Comparison of ENCODE assay signal across 20 cellular contexts in genomic region chr12:92488735-92489134, GRCh38.
DNase-seq lines count a peak whose midpoint lies in the region; ATAC-seq and TF ChIP-seq lines count a peak whose summit lies in the region.
"Had no signal": no experiment of that assay in that cellular context is flagged by ENCODE, and none has a peak within 500 bp of the region (broad histone marks: within the 10 kb centered on the region; RNA-seq: fewer than 3 reads in every experiment).

No MANE protein-coding gene starts in this region.

- H3K9me3 ChIP-seq in BLaER1, result peaks cover 33% of the 10 kb centered on the region
- H3K9me3 ChIP-seq: lower lobe of right lung had no signal

- H4K20me1 ChIP-seq in BLaER1, result no peaks in the 10 kb centered on the region

- H3K27ac ChIP-seq in BLaER1, result no peak overlapping the region
- no peak overlapping the region for H3K27ac ChIP-seq in coronary artery
- H3K27ac ChIP-seq: heart right ventricle, lower lobe of right lung had no signal

- H3K9ac ChIP-seq in BLaER1, result no peak overlapping the region

- H3K4me2 ChIP-seq in BLaER1, result 0 out of 2 replicates have a peak overlapping the region, but pooled peaks have one; percentile 4

- H3K36me3 Mint-ChIP-seq in activated T-helper 2 cell treated with anti-CD3 and anti-CD28 coated beads, Interferon-gamma antibody, Interleukin-2, Interleukin-4, amounts not matched to agents 10 μg/mL and 5 μg/mL and 100 μg/mL, durations not matched to agents 14 hours and 24 hours and 36 hours (ENCODE audit: low read depth), result peaks cover 10% of the 10 kb centered on the region
- H3K36me3 Mint-ChIP-seq: stimulated activated effector memory CD8-positive, alpha-beta T cell treated with anti-CD3 and anti-CD28 coated beads, Interleukin-12 subunit alpha, Interleukin-12 subunit beta, amount 100 ng/mL, for 72 hours had no signal

- H3K27me3 Mint-ChIP-seq in activated T-helper 2 cell treated with anti-CD3 and anti-CD28 coated beads, Interferon-gamma antibody, Interleukin-2, Interleukin-4, amounts not matched to agents 10 μg/mL and 5 μg/mL and 100 μg/mL, durations not matched to agents 14 hours and 24 hours and 36 hours (ENCODE audit: low read depth), result no peaks in the 10 kb centered on the region

- H3K36me3 ChIP-seq in BLaER1, result no peaks in the 10 kb centered on the region
- H3K36me3 ChIP-seq: heart right ventricle, lower lobe of right lung had no signal

- ATAC-seq in GM21529 (IDR thresholded peaks at IDR 0.05; ENCODE audit: unreplicated experiment) (peak; percentile 29), GM19351 (IDR thresholded peaks at IDR 0.05; ENCODE audit: unreplicated experiment) (no peak)
- ATAC-seq: heart right ventricle; lower lobe of right lung; stimulated activated effector memory CD8-positive, alpha-beta T cell treated with anti-CD3 and anti-CD28 coated beads, Interleukin-12 subunit alpha, Interleukin-12 subunit beta, amount 100 ng/mL, for 72 hours had no signal

- no peak for TF ChIP-seq CTCF in coronary artery (IDR thresholded peaks at IDR 0.05)

- no peaks in the 10 kb centered on the region for H3K27me3 ChIP-seq in BLaER1
- H3K27me3 ChIP-seq: heart right ventricle had no signal

- peaks cover 19% of the 10 kb centered on the region for H3K9me3 Mint-ChIP-seq in activated T-helper 2 cell treated with anti-CD3 and anti-CD28 coated beads, Interferon-gamma antibody, Interleukin-2, Interleukin-4, amounts not matched to agents 10 μg/mL and 5 μg/mL and 100 μg/mL, durations not matched to agents 14 hours and 24 hours and 36 hours
- H3K9me3 Mint-ChIP-seq: stimulated activated effector memory CD8-positive, alpha-beta T cell treated with anti-CD3 and anti-CD28 coated beads, Interleukin-12 subunit alpha, Interleukin-12 subunit beta, amount 100 ng/mL, for 72 hours had no signal

- H3K4me1 ChIP-seq in BLaER1, result peaks cover 18% of the 10 kb centered on the region
- H3K4me1 ChIP-seq: lower lobe of right lung had no signal

- H3K4me1 Mint-ChIP-seq in activated T-helper 2 cell treated with anti-CD3 and anti-CD28 coated beads, Interferon-gamma antibody, Interleukin-2, Interleukin-4, amounts not matched to agents 10 μg/mL and 5 μg/mL and 100 μg/mL, durations not matched to agents 14 hours and 24 hours and 36 hours (ENCODE audit: low read depth), result peaks cover 29% of the 10 kb centered on the region

- intact Hi-C loops in activated T-helper 2 cell treated with anti-CD3 and anti-CD28 coated beads, Interferon-gamma antibody, Interleukin-2, Interleukin-4, amounts not matched to agents 10 μg/mL and 5 μg/mL and 100 μg/mL, durations not matched to agents 14 hours and 24 hours and 36 hours (cut with micrococcal nuclease), result no loop called here

- DNase-seq in NOMO-1 treated with DMSO at 0.1 percent for 48 hours (lab: John Stamatoyannopoulos, UW; ENCODE audit: unreplicated experiment), result peak; percentile 95
- no peak for DNase-seq in activated T-helper 2 cell treated with anti-CD3 and anti-CD28 coated beads, Interferon-gamma antibody, Interleukin-2, Interleukin-4, amounts not matched to agents 10 μg/mL and 5 μg/mL and 100 μg/mL, durations not matched to agents 14 hours and 24 hours and 36 hours (ENCODE audit: low spot score)
- DNase-seq in activated CD4-positive, alpha-beta T cell treated with anti-CD3 and anti-CD28 coated beads, Interleukin-2, amount 50 U/mL, for 48 hours, result no peak
- DNase-seq in coronary artery (ENCODE audit: low spot score), result no peak
- no peak for DNase-seq in NCI-H1417 treated with DMSO at 0.1 percent for 48 hours (lab: John Stamatoyannopoulos, UW)
- DNase-seq: activated CD4-positive, CD25-positive, alpha-beta regulatory T cell; cerebellar nuclear complex; COR-L47; EL; endodermal cell; heart right ventricle; lower lobe of right lung; NCI-H774; occipital lobe; retina; trophoblast cell had no signal

- H3K4me3 ChIP-seq in BLaER1 (no peak overlapping the region), coronary artery (no peak overlapping the region)
- H3K4me3 ChIP-seq: heart right ventricle, lower lobe of right lung had no signal

- H3K27ac Mint-ChIP-seq in activated T-helper 2 cell treated with anti-CD3 and anti-CD28 coated beads, Interferon-gamma antibody, Interleukin-2, Interleukin-4, amounts not matched to agents 10 μg/mL and 5 μg/mL and 100 μg/mL, durations not matched to agents 14 hours and 24 hours and 36 hours, result peak overlapping the region; percentile 33
- H3K27ac Mint-ChIP-seq: endodermal cell; stimulated activated effector memory CD8-positive, alpha-beta T cell treated with anti-CD3 and anti-CD28 coated beads, Interleukin-12 subunit alpha, Interleukin-12 subunit beta, amount 100 ng/mL, for 72 hours had no signal

- no peak overlapping the region for H3K4me3 Mint-ChIP-seq in activated T-helper 2 cell treated with anti-CD3 and anti-CD28 coated beads, Interferon-gamma antibody, Interleukin-2, Interleukin-4, amounts not matched to agents 10 μg/mL and 5 μg/mL and 100 μg/mL, durations not matched to agents 14 hours and 24 hours and 36 hours (ENCODE audit: low read depth)
- H3K4me3 Mint-ChIP-seq: endodermal cell; stimulated activated effector memory CD8-positive, alpha-beta T cell treated with anti-CD3 and anti-CD28 coated beads, Interleukin-12 subunit alpha, Interleukin-12 subunit beta, amount 100 ng/mL, for 72 hours had no signal
